In the genomic region with DNA sequence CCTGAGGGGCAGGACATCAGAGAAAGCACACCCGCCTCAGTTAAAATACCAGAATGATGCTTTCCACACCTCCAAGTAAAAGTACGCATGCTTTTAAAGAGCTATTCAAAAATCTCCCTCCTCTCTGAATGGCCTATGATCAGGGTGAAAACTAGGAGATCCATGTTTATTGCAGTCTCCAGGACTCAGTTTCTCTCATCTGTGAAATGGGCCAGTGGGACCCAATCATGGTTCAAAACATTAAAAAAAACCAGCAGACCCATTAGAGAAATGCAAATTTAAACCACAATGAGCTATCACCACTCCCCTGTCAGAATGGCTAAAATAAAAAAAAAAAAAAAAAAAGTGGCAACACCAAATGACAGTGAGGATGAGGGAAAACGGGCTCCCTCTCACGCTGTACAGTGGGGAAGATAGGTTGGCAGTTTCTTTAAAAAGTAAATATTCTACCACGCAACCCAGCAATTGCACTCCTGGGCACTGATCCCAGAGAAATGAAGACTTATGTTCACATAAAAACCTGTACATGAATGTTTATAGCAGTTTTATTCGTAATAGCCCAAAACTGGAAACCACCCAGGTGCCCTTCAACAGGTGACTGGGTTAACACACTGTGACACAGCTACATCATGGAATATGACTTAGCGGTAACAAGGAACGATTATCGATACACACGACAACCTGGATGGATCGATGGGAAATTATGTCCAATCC, we compare ENCODE assay signal across 22 cellular contexts.
DNase-seq lines count a peak whose midpoint lies in the region; ATAC-seq, FAIRE-seq and TF ChIP-seq lines count a peak whose summit lies in the region.
"Had no signal": no experiment of that assay in that cellular context is flagged by ENCODE, and none has a peak within 500 bp of the region (broad histone marks: within the 10 kb centered on the region; RNA-seq: fewer than 3 reads in every experiment).

No MANE protein-coding gene starts in this region.

- no peaks in the 10 kb centered on the region for H3K9me3 ChIP-seq in transverse colon
- H3K9me3 ChIP-seq: A549 had no signal

- H3K36me3 ChIP-seq in bronchial epithelial cell (ENCODE audit: control insufficient read depth, insufficient read depth, low read length) (no peaks in the 10 kb centered on the region), transverse colon (no peaks in the 10 kb centered on the region)

- DNase-seq in WTC11 (ENCODE audit: low spot score) (no peak), bronchial epithelial cell (ENCODE audit: low read depth) (no peak), transverse colon (peak; percentile 23), GM03348 (ENCODE audit: low spot score) (no peak), HCEC 1CT (no peak)
- DNase-seq: CD8-positive, alpha-beta T cell; COR-L47; DMS153; DMS79 treated with DMSO at 0.1 percent for 48 hours; EL; GM23248; H9; IMR-90; KG1 had no signal

- H3K27me3 Mint-ChIP-seq in WTC11 (ENCODE audit: low read depth) = no peaks in the 10 kb centered on the region
- H3K27me3 Mint-ChIP-seq in nephron (ENCODE audit: low read depth) = peaks cover 23% of the 10 kb centered on the region

- WGBS in transverse colon (ENCODE audit: low coverage in 1 of 2), 2 donors = 39 to 67% methylated on average over 9 to 11 of the region's 11 CpGs

- H3K27ac Mint-ChIP-seq in WTC11 (no peak overlapping the region), nephron (peak overlapping the region; percentile 10 to 61 (median 48))
- H3K27ac Mint-ChIP-seq: CD14-positive monocyte; CD8-positive, alpha-beta T cell had no signal

- H3K27ac ChIP-seq in transverse colon = no peak overlapping the region
- H3K27ac ChIP-seq: GM23248 had no signal

- no peak for TF ChIP-seq POLR2A in transverse colon (IDR thresholded peaks at IDR 0.05)

- H3K4me3 Mint-ChIP-seq in WTC11 (no peak overlapping the region), nephron (no peak overlapping the region)
- H3K4me3 Mint-ChIP-seq: CD14-positive monocyte; CD8-positive, alpha-beta T cell; H9 had no signal

- intact Hi-C loops in transverse colon (cut with DNase I; ENCODE audit: low total_unique reads) = no loop called here

- no peaks in the 10 kb centered on the region for H3K36me3 Mint-ChIP-seq in WTC11
- H3K36me3 Mint-ChIP-seq in nephron (ENCODE audit: low read depth) = no peaks in the 10 kb centered on the region
- H3K36me3 Mint-ChIP-seq: CD14-positive monocyte; CD8-positive, alpha-beta T cell had no signal

- H3K4me1 Mint-ChIP-seq in WTC11 = peaks cover 14% of the 10 kb centered on the region
- peaks cover 61% of the 10 kb centered on the region for H3K4me1 Mint-ChIP-seq in nephron
- H3K4me1 Mint-ChIP-seq: CD14-positive monocyte had no signal

- CTCF ChIA-PET in WTC11 (lab: Charles Lee) = interaction anchor here (0.6 to 1.7 kb wide), 2 partner anchors 760 to 1332 kb away, joined by 3 read pairs; no protein-coding TSS in a partner anchor

- POLR2A ChIA-PET in WTC11 (lab: Charles Lee) = interaction anchor here (1.1 kb wide), 1 partner anchor 10 kb away, joined by 3 read pairs; no protein-coding TSS in a partner anchor

- in situ Hi-C loops in transverse colon (cut with MboI; ENCODE audit: low pct_ligation_motif_present in 1 of 4, low pct_unique_long_range_greater_than_20kb in 1 of 4, low sequenced_read_pairs in 3 of 4) = no loop called here

- TF ChIP-seq EP300 in transverse colon (IDR thresholded peaks at IDR 0.05; ENCODE audit: low read depth) = no peak

- H3K4me3 ChIP-seq in bronchial epithelial cell (ENCODE audit: low read depth, low read length) (no peak overlapping the region), transverse colon (no peak overlapping the region)
- H3K4me3 ChIP-seq: A549, GM23248 had no signal

- H3K4me1 ChIP-seq in transverse colon = peaks cover 0 to 3% (median 0%) of the 10 kb centered on the region in 4 donors

- peak; percentile 7 for FAIRE-seq in bronchial epithelial cell (lab: Jason Lieb, UNC)
- FAIRE-seq: A549, D721Med, G401.6, GM12892, GM19239 had no signal

- TF ChIP-seq CTCF in WTC11 (IDR thresholded peaks at IDR 0.05) = no peak
- TF ChIP-seq CTCF in bronchial epithelial cell (IDR thresholded peaks at IDR 0.05; ENCODE audit: insufficient read depth, low read length, severe bottlenecking) = no peak
- TF ChIP-seq CTCF in nephron (IDR thresholded peaks at IDR 0.05; ENCODE audit: unreplicated experiment in 3 of 3) = no peak
- TF ChIP-seq CTCF in transverse colon (IDR thresholded peaks at IDR 0.05) = no peak

- H3K27me3 ChIP-seq in bronchial epithelial cell (ENCODE audit: control insufficient read depth, insufficient read depth, low read length) (no peaks in the 10 kb centered on the region), transverse colon (no peaks in the 10 kb centered on the region)

- H3K9me3 Mint-ChIP-seq in WTC11 (no peaks in the 10 kb centered on the region), nephron (no peaks in the 10 kb centered on the region)
- H3K9me3 Mint-ChIP-seq: CD14-positive monocyte had no signal

- no peak for ATAC-seq in WTC11
- ATAC-seq in GM21528 (IDR thresholded peaks at IDR 0.05; ENCODE audit: low FRiP score, unreplicated experiment) = no peak
- ATAC-seq: A549; CD8-positive, alpha-beta T cell had no signal

TF ChIP-seq in WTC11, 78 proteins besides CTCF, POLR2A, EP300 and RAD21:
- TF ChIP-seq CBFB (CRISPR knock-in tag; IDR thresholded peaks at IDR 0.05; ENCODE audit: low read depth) (no peak), CREM (CRISPR knock-in tag; IDR thresholded peaks at IDR 0.05) (no peak), ESRRA (CRISPR knock-in tag; IDR thresholded peaks at IDR 0.05; ENCODE audit: borderline replicate concordance) (no peak), GTF2I (CRISPR knock-in tag; conservative IDR thresholded peaks at IDR 0.05) (peak; percentile 53; the same call in 1 of the 2 replicates), FOXK1 (CRISPR knock-in tag; IDR thresholded peaks at IDR 0.05) (no peak)
